ENCODE assay signal across 34 cellular contexts in the genomic region with DNA sequence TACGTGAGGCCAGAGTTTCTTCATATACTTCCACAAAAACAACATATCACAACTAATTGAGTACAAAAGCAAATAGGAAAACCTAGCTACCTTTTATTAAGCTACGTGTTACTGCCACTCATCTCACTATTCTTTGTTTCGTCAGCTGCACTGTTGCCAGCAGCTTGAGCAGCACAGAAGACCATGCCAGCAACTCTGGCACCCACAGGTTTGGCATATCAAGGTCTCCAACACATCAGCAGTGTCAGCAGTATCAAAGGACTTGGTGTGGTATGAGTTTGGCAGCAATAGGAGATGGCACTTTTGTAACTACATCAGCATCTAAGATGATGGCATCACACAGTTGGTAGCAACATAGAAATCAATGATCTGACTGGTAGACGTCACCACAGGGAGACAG. TPM values are rescaled to one million over a fixed set of nuclear protein-coding genes. Genes with fewer than 3 reads are reported as not detected.
"Had no signal": no experiment of that assay in that cellular context is flagged by ENCODE, and none has a peak within 500 bp of the region (broad histone marks: within the 10 kb centered on the region; RNA-seq: fewer than 3 reads in every experiment).

No MANE protein-coding gene starts in this region.

- H3K36me3 Mint-ChIP-seq: activated CD4-positive, alpha-beta memory T cell treated with anti-CD3 and anti-CD28 coated beads for 36 hours; activated naive CD4-positive, alpha-beta T cell treated with anti-CD3 and anti-CD28 coated beads, Interleukin-2, amount 10 ng/mL, durations not matched to agents 7 days and 5 days; IgD-negative memory B cell had no signal

- H3K4me1 Mint-ChIP-seq: activated B cell treated with CpG ODN at 0.5 μM for 24 hours; central memory CD8-positive, alpha-beta T cell; IgD-negative memory B cell had no signal

- H3K27me3 ChIP-seq: brain microvascular endothelial cell, MG63 had no signal

- H3K4me3 Mint-ChIP-seq: activated B cell treated with CpG ODN at 0.5 μM for 24 hours; activated CD4-positive, alpha-beta memory T cell treated with anti-CD3 and anti-CD28 coated beads for 36 hours; activated naive CD4-positive, alpha-beta T cell treated with anti-CD3 and anti-CD28 coated beads, Interleukin-2, amount 10 ng/mL, durations not matched to agents 7 days and 5 days; activated naive CD8-positive, alpha-beta T cell; activated T-cell treated with anti-CD3 and anti-CD28 coated beads, Interleukin-2, amount 50 U/mL, for 4 hours; activated T-helper 1 cell treated with anti-CD3 and anti-CD28 coated beads, Interleukin-12 subunit alpha, Interleukin-12 subunit beta, Interleukin-2, Interleukin-4 antibody, amounts not matched to agents 30 ng/mL and 10 ng/mL and 1 ng/mL, durations not matched to agents 14 hours and 24 hours and 36 hours; central memory CD8-positive, alpha-beta T cell; IgD-negative memory B cell had no signal

- DNase-seq: activated B cell treated with CpG ODN at 0.5 μM for 24 hours; activated CD4-positive, alpha-beta memory T cell treated with anti-CD3 and anti-CD28 coated beads for 36 hours; activated CD4-positive, alpha-beta T cell treated with anti-CD3 and anti-CD28 coated beads for 4 hours; activated CD4-positive, alpha-beta T cell treated with anti-CD3 and anti-CD28 coated beads, Interleukin-2, amount 50 U/mL, for 1 hour; activated CD4-positive, CD25-positive, alpha-beta regulatory T cell treated with anti-CD3 and anti-CD28 coated beads, Interleukin-2, amount 50 U/mL, for 72 hours; activated CD8-positive, alpha-beta memory T cell treated with anti-CD3 and anti-CD28 coated beads, Interleukin-2, amount 50 U/mL, for 4 hours; activated gamma-delta T cell treated with Interleukin-2 at 50 U/mL for 16 hours; activated naive CD4-positive, alpha-beta T cell treated with anti-CD3 and anti-CD28 coated beads, Interleukin-2, amount 10 ng/mL, durations not matched to agents 7 days and 5 days; activated T-cell treated with anti-CD3 and anti-CD28 coated beads for 4 hours; activated T-cell treated with anti-CD3 and anti-CD28 coated beads, Interleukin-2, amount 50 U/mL, for 4 hours; amniotic stem cell; aorta; brain microvascular endothelial cell; Kasumi-1; KBM-7; MG63; MV-4-11; NCI-H1092; NCI-H1436 treated with DMSO at 0.1 percent for 48 hours; NCI-H1694 treated with DMSO at 0.1 percent for 48 hours; NCI-H2029; NCI-H345; NCI-H524 treated with DMSO at 0.1 percent for 48 hours; OCI-M1; SIG-M5; SW 1271; T-helper 9 cell had no signal

- H3K27ac ChIP-seq: brain microvascular endothelial cell, VCaP had no signal

- H3K27ac Mint-ChIP-seq: activated B cell treated with CpG ODN at 0.5 μM for 24 hours; activated CD4-positive, alpha-beta memory T cell treated with anti-CD3 and anti-CD28 coated beads for 36 hours; activated naive CD4-positive, alpha-beta T cell treated with anti-CD3 and anti-CD28 coated beads, Interleukin-2, amount 10 ng/mL, durations not matched to agents 7 days and 5 days; activated naive CD8-positive, alpha-beta T cell; activated T-helper 1 cell treated with anti-CD3 and anti-CD28 coated beads, Interleukin-12 subunit alpha, Interleukin-12 subunit beta, Interleukin-2, Interleukin-4 antibody, amounts not matched to agents 30 ng/mL and 10 ng/mL and 1 ng/mL, durations not matched to agents 14 hours and 24 hours and 36 hours; IgD-negative memory B cell had no signal

- H3K9me3 ChIP-seq: MG63 had no signal

- H3K4me3 ChIP-seq: MG63 had no signal

- H3K36me3 ChIP-seq: brain microvascular endothelial cell, MG63 had no signal

- H3K9me3 Mint-ChIP-seq: activated B cell treated with CpG ODN at 0.5 μM for 24 hours; activated CD4-positive, alpha-beta memory T cell treated with anti-CD3 and anti-CD28 coated beads for 36 hours; activated naive CD4-positive, alpha-beta T cell treated with anti-CD3 and anti-CD28 coated beads, Interleukin-2, amount 10 ng/mL, durations not matched to agents 7 days and 5 days; activated T-cell treated with anti-CD3 and anti-CD28 coated beads, Interleukin-2, amount 50 U/mL, for 4 hours; activated T-helper 1 cell treated with anti-CD3 and anti-CD28 coated beads, Interleukin-12 subunit alpha, Interleukin-12 subunit beta, Interleukin-2, Interleukin-4 antibody, amounts not matched to agents 30 ng/mL and 10 ng/mL and 1 ng/mL, durations not matched to agents 14 hours and 24 hours and 36 hours; central memory CD8-positive, alpha-beta T cell; IgD-negative memory B cell had no signal

- H3K27me3 Mint-ChIP-seq: activated CD4-positive, alpha-beta memory T cell treated with anti-CD3 and anti-CD28 coated beads for 36 hours; activated naive CD8-positive, alpha-beta T cell; central memory CD8-positive, alpha-beta T cell had no signal

RNA-seq across cellular contexts. Expression of a gene that starts 30.7 kb away (rescaled TPM):
- total RNA-seq: activated B cell treated with CpG ODN at 0.5 μM for 24 hours, SK-MEL-5 had no signal
- polyA plus RNA-seq: IgD-negative memory B cell had no signal

RNA-seq across cellular contexts. Expression of a gene that starts 43.8 kb away (rescaled TPM):
- total RNA-seq: activated B cell treated with CpG ODN at 0.5 μM for 24 hours; activated T-cell treated with anti-CD3 and anti-CD28 coated beads, Interleukin-2, amount 50 U/mL, for 4 hours; aorta; NCI-H460; SK-MEL-5 had no signal
- polyA plus RNA-seq: aorta, IgD-negative memory B cell had no signal
